2 cellular contexts compared by ENCODE assay signal in genomic region chr22:28139993-28140392, GRCh38.
TF ChIP-seq lines count a peak whose summit lies in the region.

No MANE protein-coding gene starts in this region.

TF ChIP-seq in SK-N-SH, 30 proteins besides CTCF, POLR2A, EP300 and RAD21 (continued from another document):
- no peak for TF ChIP-seq REST (IDR thresholded peaks at IDR 0.05; ENCODE audit: low read depth, low read length)
- no peak for TF ChIP-seq EZH2phosphoT487 (IDR thresholded peaks at IDR 0.05; ENCODE audit: borderline replicate concordance, low read depth)
- TF ChIP-seq RFX5 (IDR thresholded peaks at IDR 0.05; ENCODE audit: low read length) = no peak
- TF ChIP-seq MEF2A (IDR thresholded peaks at IDR 0.05; ENCODE audit: borderline replicate concordance, low read depth) = no peak
- peak; percentile 43; the same call in 1 of the 2 replicates for TF ChIP-seq RXRA (IDR thresholded peaks at IDR 0.05; ENCODE audit: borderline replicate concordance, low read depth)
- no peak for TF ChIP-seq GATA2 (CRISPR knock-in tag; IDR thresholded peaks at IDR 0.05)
- TF ChIP-seq USF2 (IDR thresholded peaks at IDR 0.05; ENCODE audit: borderline replicate concordance, low read depth, low read length) = no peak
- TF ChIP-seq FOXM1 (IDR thresholded peaks at IDR 0.05; ENCODE audit: low read depth) = no peak
- peak; percentile 14; the same call in 1 of the 2 replicates for TF ChIP-seq NFIC (IDR thresholded peaks at IDR 0.05; ENCODE audit: borderline replicate concordance)
- TF ChIP-seq SMC3 (IDR thresholded peaks at IDR 0.05; ENCODE audit: low read depth, low read length) = no peak
- no peak for TF ChIP-seq IRF3 (IDR thresholded peaks at IDR 0.05; ENCODE audit: low read depth, low read length)
- TF ChIP-seq YY1 (IDR thresholded peaks at IDR 0.05; ENCODE audit: low read depth) = no peak
- no peak; the same call in 1 of the 2 replicates for TF ChIP-seq POLR2AphosphoS5 (IDR thresholded peaks at IDR 0.05; ENCODE audit: low read depth, low read length)
- no peak for TF ChIP-seq RCOR1 (IDR thresholded peaks at IDR 0.05; ENCODE audit: low read length)
- TF ChIP-seq GABPA (IDR thresholded peaks at IDR 0.05; ENCODE audit: low read depth) = no peak
- no peak for TF ChIP-seq ZBTB33 (IDR thresholded peaks at IDR 0.05; ENCODE audit: borderline replicate concordance, low read depth)
- peak; percentile 71 for TF ChIP-seq TCF12 (IDR thresholded peaks at IDR 0.05)
- TF ChIP-seq ELF1 (IDR thresholded peaks at IDR 0.05) = peak; percentile 71
- no peak for TF ChIP-seq USF1 (IDR thresholded peaks at IDR 0.05; ENCODE audit: borderline replicate concordance, low read depth)
- no peak for TF ChIP-seq TEAD4 (IDR thresholded peaks at IDR 0.05; ENCODE audit: borderline replicate concordance, insufficient read depth)

TF ChIP-seq in GM23338, 12 proteins besides CTCF, POLR2A, EP300 and RAD21 (continued from another document):
- TF ChIP-seq ZNF462 (CRISPR knock-in tag; IDR thresholded peaks at IDR 0.05) (no peak), STAT1 (IDR thresholded peaks at IDR 0.05; ENCODE audit: unreplicated experiment) (no peak), NANOG (IDR thresholded peaks at IDR 0.05; ENCODE audit: borderline replicate concordance) (no peak)
